38 cellular contexts compared by ENCODE assay signal in genomic region chr13:77660841-77661250, GRCh38.
"Had no signal": no experiment of that assay in that cellular context is flagged by ENCODE, and none has a peak within 500 bp of the region (broad histone marks: within the 10 kb centered on the region; RNA-seq: fewer than 3 reads in every experiment).

No MANE protein-coding gene starts in this region.

- H3K4me3 ChIP-seq: adrenal gland, ascending aorta, body of pancreas, breast epithelium, cardiac muscle cell had no signal

- H3K36me3 Mint-ChIP-seq: activated naive CD4-positive, alpha-beta T cell treated with anti-CD3 and anti-CD28 coated beads, Interleukin-2, amount 10 ng/mL, durations not matched to agents 7 days and 5 days; activated naive CD4-positive, alpha-beta T cell treated with anti-CD3 and anti-CD28 coated beads, Interleukin-2, amount 50 U/mL, for 24 hours; activated naive CD4-positive, alpha-beta T cell treated with anti-CD3 and anti-CD28 coated beads, Interleukin-2, amount 50 U/mL, for 72 hours; activated naive CD8-positive, alpha-beta T cell; activated naive CD8-positive, alpha-beta T cell treated with anti-CD3 and anti-CD28 coated beads for 36 hours; activated naive CD8-positive, alpha-beta T cell treated with anti-CD3 and anti-CD28 coated beads, Interleukin-2, amount 10 ng/mL, durations not matched to agents 7 days and 5 days; brain had no signal

- H3K36me3 ChIP-seq: adrenal gland, ascending aorta, brain microvascular endothelial cell, breast epithelium, cardiac muscle cell had no signal

- H3K4me1 ChIP-seq: adrenal gland, ascending aorta, body of pancreas, breast epithelium had no signal

- FAIRE-seq: astrocyte, bronchial epithelial cell had no signal

- H3K9me3 Mint-ChIP-seq: activated naive CD4-positive, alpha-beta T cell treated with anti-CD3 and anti-CD28 coated beads for 36 hours; activated naive CD4-positive, alpha-beta T cell treated with anti-CD3 and anti-CD28 coated beads, Interleukin-2, amount 10 ng/mL, durations not matched to agents 7 days and 5 days; activated naive CD4-positive, alpha-beta T cell treated with anti-CD3 and anti-CD28 coated beads, Interleukin-2, amount 50 U/mL, for 24 hours; activated naive CD4-positive, alpha-beta T cell treated with anti-CD3 and anti-CD28 coated beads, Interleukin-2, amount 50 U/mL, for 72 hours; activated naive CD8-positive, alpha-beta T cell treated with anti-CD3 and anti-CD28 coated beads for 36 hours; activated naive CD8-positive, alpha-beta T cell treated with anti-CD3 and anti-CD28 coated beads, Interleukin-2, amount 10 ng/mL, durations not matched to agents 7 days and 5 days; activated naive CD8-positive, alpha-beta T cell treated with anti-CD3 and anti-CD28 coated beads, Interleukin-2, amount 50 U/mL, for 24 hours; activated T-cell treated with anti-CD3 and anti-CD28 coated beads, Interleukin-2, amount 50 U/mL, for 24 hours; activated T-cell treated with anti-CD3 and anti-CD28 coated beads, Interleukin-2, amount 50 U/mL, for 4 hours; activated T-cell treated with anti-CD3 and anti-CD28 coated beads, Interleukin-2, amount 50 U/mL, for 72 hours; activated T-helper 1 cell treated with anti-CD3 and anti-CD28 coated beads, Interleukin-12 subunit alpha, Interleukin-12 subunit beta, Interleukin-2, Interleukin-4 antibody, amounts not matched to agents 30 ng/mL and 10 ng/mL and 1 ng/mL, durations not matched to agents 14 hours and 24 hours and 36 hours; activated T-helper 17 cell treated with anti-CD3 and anti-CD28 coated beads, Interleukin-2, amount 50 U/mL, for 72 hours; activated T-helper 2 cell treated with anti-CD3 and anti-CD28 coated beads, Interferon-gamma antibody, Interleukin-2, Interleukin-4, amounts not matched to agents 10 μg/mL and 5 μg/mL and 100 μg/mL, durations not matched to agents 14 hours and 24 hours and 36 hours; central memory CD8-positive, alpha-beta T cell had no signal

- H3K27me3 Mint-ChIP-seq: activated naive CD4-positive, alpha-beta T cell treated with anti-CD3 and anti-CD28 coated beads, Interleukin-2, amount 10 ng/mL, durations not matched to agents 7 days and 5 days; activated naive CD8-positive, alpha-beta T cell; activated naive CD8-positive, alpha-beta T cell treated with anti-CD3 and anti-CD28 coated beads for 36 hours; activated naive CD8-positive, alpha-beta T cell treated with anti-CD3 and anti-CD28 coated beads, Interleukin-2, amount 50 U/mL, for 24 hours; activated T-helper 17 cell treated with anti-CD3 and anti-CD28 coated beads, Interleukin-2, amount 50 U/mL, for 72 hours had no signal

- H3K9me3 ChIP-seq: adrenal gland, ascending aorta, body of pancreas had no signal

- ATAC-seq: activated naive CD4-positive, alpha-beta T cell treated with anti-CD3 and anti-CD28 coated beads, Interleukin-2, amount 50 U/mL, for 72 hours; activated naive CD8-positive, alpha-beta T cell treated with anti-CD3 and anti-CD28 coated beads, Interleukin-2, amount 50 U/mL, for 24 hours; activated T-cell treated with anti-CD3 and anti-CD28 coated beads, Interleukin-2, amount 50 U/mL, for 4 hours; activated T-cell treated with anti-CD3 and anti-CD28 coated beads, Interleukin-2, amount 50 U/mL, for 72 hours; activated T-helper 17 cell treated with anti-CD3 and anti-CD28 coated beads, Interleukin-2, amount 50 U/mL, for 72 hours; body of pancreas had no signal

- H3K27me3 ChIP-seq: adrenal gland, ascending aorta, body of pancreas, brain microvascular endothelial cell, breast epithelium, cardiac muscle cell had no signal

- H3K4me3 Mint-ChIP-seq: activated naive CD4-positive, alpha-beta T cell treated with anti-CD3 and anti-CD28 coated beads for 36 hours; activated naive CD4-positive, alpha-beta T cell treated with anti-CD3 and anti-CD28 coated beads, Interleukin-2, amount 10 ng/mL, durations not matched to agents 7 days and 5 days; activated naive CD4-positive, alpha-beta T cell treated with anti-CD3 and anti-CD28 coated beads, Interleukin-2, amount 50 U/mL, for 24 hours; activated naive CD8-positive, alpha-beta T cell; activated naive CD8-positive, alpha-beta T cell treated with anti-CD3 and anti-CD28 coated beads for 36 hours; activated naive CD8-positive, alpha-beta T cell treated with anti-CD3 and anti-CD28 coated beads, Interleukin-2, amount 10 ng/mL, durations not matched to agents 7 days and 5 days; activated naive CD8-positive, alpha-beta T cell treated with anti-CD3 and anti-CD28 coated beads, Interleukin-2, amount 50 U/mL, for 24 hours; activated T-cell treated with anti-CD3 and anti-CD28 coated beads, Interleukin-2, amount 50 U/mL, for 24 hours; activated T-cell treated with anti-CD3 and anti-CD28 coated beads, Interleukin-2, amount 50 U/mL, for 4 hours; activated T-cell treated with anti-CD3 and anti-CD28 coated beads, Interleukin-2, amount 50 U/mL, for 72 hours; activated T-helper 1 cell treated with anti-CD3 and anti-CD28 coated beads, Interleukin-12 subunit alpha, Interleukin-12 subunit beta, Interleukin-2, Interleukin-4 antibody, amounts not matched to agents 30 ng/mL and 10 ng/mL and 1 ng/mL, durations not matched to agents 14 hours and 24 hours and 36 hours; activated T-helper 17 cell treated with anti-CD3 and anti-CD28 coated beads, Interleukin-2, amount 50 U/mL, for 72 hours; brain; central memory CD8-positive, alpha-beta T cell had no signal

- H3K27ac ChIP-seq: adrenal gland, ascending aorta, body of pancreas, brain microvascular endothelial cell, breast epithelium, cardiac muscle cell had no signal

- H3K27ac Mint-ChIP-seq: activated naive CD4-positive, alpha-beta T cell treated with anti-CD3 and anti-CD28 coated beads for 36 hours; activated naive CD4-positive, alpha-beta T cell treated with anti-CD3 and anti-CD28 coated beads, Interleukin-2, amount 10 ng/mL, durations not matched to agents 7 days and 5 days; activated naive CD4-positive, alpha-beta T cell treated with anti-CD3 and anti-CD28 coated beads, Interleukin-2, amount 50 U/mL, for 24 hours; activated naive CD4-positive, alpha-beta T cell treated with anti-CD3 and anti-CD28 coated beads, Interleukin-2, amount 50 U/mL, for 72 hours; activated naive CD8-positive, alpha-beta T cell; activated naive CD8-positive, alpha-beta T cell treated with anti-CD3 and anti-CD28 coated beads for 36 hours; activated naive CD8-positive, alpha-beta T cell treated with anti-CD3 and anti-CD28 coated beads, Interleukin-2, amount 10 ng/mL, durations not matched to agents 7 days and 5 days; activated naive CD8-positive, alpha-beta T cell treated with anti-CD3 and anti-CD28 coated beads, Interleukin-2, amount 50 U/mL, for 24 hours; activated T-cell treated with anti-CD3 and anti-CD28 coated beads, Interleukin-2, amount 50 U/mL, for 24 hours; activated T-cell treated with anti-CD3 and anti-CD28 coated beads, Interleukin-2, amount 50 U/mL, for 72 hours; activated T-helper 1 cell treated with anti-CD3 and anti-CD28 coated beads, Interleukin-12 subunit alpha, Interleukin-12 subunit beta, Interleukin-2, Interleukin-4 antibody, amounts not matched to agents 30 ng/mL and 10 ng/mL and 1 ng/mL, durations not matched to agents 14 hours and 24 hours and 36 hours; activated T-helper 17 cell treated with anti-CD3 and anti-CD28 coated beads, Interleukin-2, amount 50 U/mL, for 72 hours; activated T-helper 2 cell treated with anti-CD3 and anti-CD28 coated beads, Interferon-gamma antibody, Interleukin-2, Interleukin-4, amounts not matched to agents 10 μg/mL and 5 μg/mL and 100 μg/mL, durations not matched to agents 14 hours and 24 hours and 36 hours; brain had no signal

- DNase-seq: activated effector memory CD4-positive, alpha-beta T cell treated with anti-CD3 and anti-CD28 coated beads, Interleukin-2, amount 50 U/mL, for 16 hours; activated effector memory CD4-positive, alpha-beta T cell treated with Interleukin-2 at 50 U/mL for 16 hours; activated gamma-delta T cell; activated gamma-delta T cell treated with Interleukin-2 at 50 U/mL for 16 hours; activated naive CD4-positive, alpha-beta T cell; activated naive CD4-positive, alpha-beta T cell treated with anti-CD3 and anti-CD28 coated beads for 36 hours; activated naive CD4-positive, alpha-beta T cell treated with anti-CD3 and anti-CD28 coated beads, Interleukin-2, amount 10 ng/mL, durations not matched to agents 7 days and 5 days; activated naive CD4-positive, alpha-beta T cell treated with anti-CD3 and anti-CD28 coated beads, Interleukin-2, amount 50 U/mL, for 16 hours; activated naive CD4-positive, alpha-beta T cell treated with Interleukin-2 at 50 U/mL for 16 hours; activated naive CD8-positive, alpha-beta T cell treated with anti-CD3 and anti-CD28 coated beads for 36 hours; activated naive CD8-positive, alpha-beta T cell treated with anti-CD3 and anti-CD28 coated beads, Interleukin-2, amount 10 ng/mL, durations not matched to agents 7 days and 5 days; activated naive CD8-positive, alpha-beta T cell treated with anti-CD3 and anti-CD28 coated beads, Interleukin-2, amount 50 U/mL, for 24 hours; activated T-cell treated with anti-CD3 and anti-CD28 coated beads, Interleukin-2, amount 50 U/mL, for 1 hour; activated T-cell treated with anti-CD3 and anti-CD28 coated beads, Interleukin-2, amount 50 U/mL, for 24 hours; activated T-cell treated with anti-CD3 and anti-CD28 coated beads, Interleukin-2, amount 50 U/mL, for 4 hours; activated T-cell treated with anti-CD3 and anti-CD28 coated beads, Interleukin-2, amount 50 U/mL, for 48 hours; activated T-cell treated with anti-CD3 and anti-CD28 coated beads, Interleukin-2, amount 50 U/mL, for 72 hours; adrenal gland; amniotic stem cell; amygdala; body of pancreas; brain microvascular endothelial cell; caudate nucleus; central memory CD4-positive, alpha-beta T cell; cerebellar nuclear complex had no signal

- H3K4me1 Mint-ChIP-seq: activated naive CD4-positive, alpha-beta T cell treated with anti-CD3 and anti-CD28 coated beads, Interleukin-2, amount 10 ng/mL, durations not matched to agents 7 days and 5 days; activated naive CD4-positive, alpha-beta T cell treated with anti-CD3 and anti-CD28 coated beads, Interleukin-2, amount 50 U/mL, for 24 hours; activated naive CD8-positive, alpha-beta T cell treated with anti-CD3 and anti-CD28 coated beads for 36 hours; activated naive CD8-positive, alpha-beta T cell treated with anti-CD3 and anti-CD28 coated beads, Interleukin-2, amount 10 ng/mL, durations not matched to agents 7 days and 5 days; activated naive CD8-positive, alpha-beta T cell treated with anti-CD3 and anti-CD28 coated beads, Interleukin-2, amount 50 U/mL, for 24 hours; activated T-helper 17 cell treated with anti-CD3 and anti-CD28 coated beads, Interleukin-2, amount 50 U/mL, for 72 hours; brain; central memory CD8-positive, alpha-beta T cell had no signal
